In genomic region chr1:229562686-229563085, GRCh38 we compare ENCODE assay signal across 26 cellular contexts. TPM values are rescaled to one million over a fixed set of nuclear protein-coding genes. Genes with fewer than 3 reads are reported as not detected.
A peak's percentile ranks its signal among the peaks of the same experiment; 100 is the strongest.
DNase-seq lines count a peak whose midpoint lies in the region; ATAC-seq and TF ChIP-seq lines count a peak whose summit lies in the region.
"Had no signal": no experiment of that assay in that cellular context is flagged by ENCODE, and none has a peak within 500 bp of the region (broad histone marks: within the 10 kb centered on the region; RNA-seq: fewer than 3 reads in every experiment).

No MANE protein-coding gene starts in this region.

- intact Hi-C loops in heart left ventricle (cut with DNase I) (no loop called here), cardiac septum (cut with DNase I) (no loop called here), upper lobe of right lung (cut with DNase I) (no loop called here)

- peak overlapping the region; percentile 81 for H3K27ac Mint-ChIP-seq in endodermal cell
- H3K27ac Mint-ChIP-seq: activated B cell treated with CpG ODN at 0.5 μM for 24 hours; activated CD4-positive, alpha-beta memory T cell treated with anti-CD3 and anti-CD28 coated beads for 36 hours; brain; CD4-positive, alpha-beta T cell had no signal

- peaks cover 0 to 29% (median 9%) of the 10 kb centered on the region in 12 donors for H3K4me1 ChIP-seq in heart left ventricle
- H3K4me1 ChIP-seq in endodermal cell (ENCODE audit: control insufficient read depth, insufficient read depth, low read length), result no peaks in the 10 kb centered on the region
- peaks cover 4% of the 10 kb centered on the region for H3K4me1 ChIP-seq in rectal smooth muscle tissue (ENCODE audit: control insufficient read depth, insufficient read depth, low read length)
- peaks cover 6% of the 10 kb centered on the region for H3K4me1 ChIP-seq in upper lobe of right lung
- H3K4me1 ChIP-seq in upper lobe of left lung, result peaks cover 5 to 16% (median 6%) of the 10 kb centered on the region in 4 donors

- no peaks in the 10 kb centered on the region for H3K36me3 Mint-ChIP-seq in endodermal cell (ENCODE audit: low read depth)
- H3K36me3 Mint-ChIP-seq: activated CD4-positive, alpha-beta memory T cell treated with anti-CD3 and anti-CD28 coated beads for 36 hours; brain had no signal

- peaks cover 8% of the 10 kb centered on the region for H3K4me1 Mint-ChIP-seq in endodermal cell

- ATAC-seq in heart left ventricle, result no peak
- ATAC-seq in upper lobe of right lung, result no peak
- ATAC-seq in upper lobe of left lung (ENCODE audit: low FRiP score in 2 of 2), result no peak
- ATAC-seq in GM18498 (IDR thresholded peaks at IDR 0.05; ENCODE audit: unreplicated experiment), result no peak
- no peak for ATAC-seq in HG03469 (IDR thresholded peaks at IDR 0.05; ENCODE audit: unreplicated experiment)
- ATAC-seq: HCT116, lower lobe of right lung had no signal

- H3K36me3 ChIP-seq in heart left ventricle, result no peaks in the 10 kb centered on the region
- H3K36me3 ChIP-seq in endodermal cell (ENCODE audit: control insufficient read depth, insufficient read depth, low read length), result no peaks in the 10 kb centered on the region
- H3K36me3 ChIP-seq in rectal smooth muscle tissue (ENCODE audit: control insufficient read depth, insufficient read depth, low read length), result no peaks in the 10 kb centered on the region
- no peaks in the 10 kb centered on the region for H3K36me3 ChIP-seq in upper lobe of right lung
- H3K36me3 ChIP-seq in upper lobe of left lung, result no peaks in the 10 kb centered on the region
- H3K36me3 ChIP-seq: lower lobe of right lung, tibial nerve had no signal

- H3K4me3 Mint-ChIP-seq in endodermal cell, result peak overlapping the region; percentile 4
- H3K4me3 Mint-ChIP-seq: activated B cell treated with CpG ODN at 0.5 μM for 24 hours; activated CD4-positive, alpha-beta memory T cell treated with anti-CD3 and anti-CD28 coated beads for 36 hours had no signal

- H3K9ac ChIP-seq in endodermal cell (ENCODE audit: extremely low read depth, low read length, poor library complexity, severe bottlenecking) (no peak overlapping the region), rectal smooth muscle tissue (ENCODE audit: low read length) (no peak overlapping the region)

- WGBS in heart left ventricle, 4 donors, result 94 to 96% (median 96%) methylated on average over 3 of the region's 3 CpGs
- 57 to 60% methylated on average over 3 of the region's 3 CpGs for WGBS in endodermal cell (ENCODE audit: insufficient coverage in 1 of 2, insufficient read length in 1 of 2), 2 experiments
- WGBS in upper lobe of left lung, 2 donors, result 68 to 90% methylated on average over 3 of the region's 3 CpGs

- H3K9me3 ChIP-seq in heart left ventricle (no peaks in the 10 kb centered on the region), endodermal cell (ENCODE audit: control insufficient read depth, low read length) (no peaks in the 10 kb centered on the region), upper lobe of right lung (no peaks in the 10 kb centered on the region), upper lobe of left lung (no peaks in the 10 kb centered on the region)
- H3K9me3 ChIP-seq: lower lobe of right lung, tibial nerve had no signal

- TF ChIP-seq POLR2A in heart left ventricle (IDR thresholded peaks at IDR 0.05) (no peak), upper lobe of left lung (IDR thresholded peaks at IDR 0.05) (no peak)

- H3K27ac ChIP-seq in heart left ventricle (peak overlapping the region in 8 of 12 donors; percentile 34 to 82 (median 69)), endodermal cell (ENCODE audit: low read depth, low read length) (no peak overlapping the region), rectal smooth muscle tissue (ENCODE audit: low read depth, low read length) (peak overlapping the region; percentile 89), upper lobe of right lung (peak overlapping the region; percentile 15), upper lobe of left lung (no peak overlapping the region)
- H3K27ac ChIP-seq: lower lobe of right lung had no signal

- H3K4me3 ChIP-seq in heart left ventricle (no peak overlapping the region), endodermal cell (ENCODE audit: low read length) (no peak overlapping the region), rectal smooth muscle tissue (ENCODE audit: low read length) (no peak overlapping the region), upper lobe of right lung (no peak overlapping the region), upper lobe of left lung (no peak overlapping the region)
- H3K4me3 ChIP-seq: lower lobe of right lung, smooth muscle cell, tibial nerve had no signal

- H3K9me3 Mint-ChIP-seq in endodermal cell, result no peaks in the 10 kb centered on the region
- H3K9me3 Mint-ChIP-seq: activated B cell treated with CpG ODN at 0.5 μM for 24 hours; activated CD4-positive, alpha-beta memory T cell treated with anti-CD3 and anti-CD28 coated beads for 36 hours; brain; CD4-positive, alpha-beta T cell had no signal

- DNase-seq in heart left ventricle (no peak), cardiac septum (ENCODE audit: low spot score) (no peak), endodermal cell (no peak), upper lobe of right lung (no peak), upper lobe of left lung (no peak)
- DNase-seq: 8988T; activated B cell treated with CpG ODN at 0.5 μM for 24 hours; activated CD4-positive, alpha-beta memory T cell treated with anti-CD3 and anti-CD28 coated beads for 36 hours; activated effector memory CD4-positive, alpha-beta T cell treated with Interleukin-2 at 50 U/mL for 16 hours; CD4-positive, alpha-beta T cell; effector memory CD4-positive, alpha-beta T cell; EL; foreskin melanocyte; hypothalamus; lower lobe of right lung; NCI-H1417 treated with DMSO at 0.1 percent for 48 hours; NCI-H446 treated with DMSO at 0.1 percent for 48 hours; stimulated activated CD4-positive, alpha-beta T cell treated with anti-CD3 and anti-CD28 coated beads, Interleukin-2, amount 100 ng/mL, for 24 hours; T-helper 9 cell had no signal

- H3K27me3 ChIP-seq in heart left ventricle, result no peaks in the 10 kb centered on the region
- H3K27me3 ChIP-seq in endodermal cell (ENCODE audit: control insufficient read depth, insufficient read depth, low read length, poor library complexity, severe bottlenecking), result no peaks in the 10 kb centered on the region
- no peaks in the 10 kb centered on the region for H3K27me3 ChIP-seq in rectal smooth muscle tissue (ENCODE audit: control insufficient read depth, insufficient read depth, low read length)
- H3K27me3 ChIP-seq in upper lobe of right lung, result no peaks in the 10 kb centered on the region
- H3K27me3 ChIP-seq in upper lobe of left lung, result no peaks in the 10 kb centered on the region
- H3K27me3 ChIP-seq: tibial nerve had no signal

- TF ChIP-seq CTCF in heart left ventricle (IDR thresholded peaks at IDR 0.05) (no peak), endodermal cell (conservative IDR thresholded peaks at IDR 0.05) (no peak), upper lobe of right lung (IDR thresholded peaks at IDR 0.05) (no peak), upper lobe of left lung (IDR thresholded peaks at IDR 0.05) (no peak)

- no peaks in the 10 kb centered on the region for H3K27me3 Mint-ChIP-seq in endodermal cell (ENCODE audit: insufficient read depth)
- H3K27me3 Mint-ChIP-seq: activated B cell treated with CpG ODN at 0.5 μM for 24 hours; activated CD4-positive, alpha-beta memory T cell treated with anti-CD3 and anti-CD28 coated beads for 36 hours; brain had no signal

- TF ChIP-seq EP300 in upper lobe of left lung (IDR thresholded peaks at IDR 0.05), result no peak

RNA-seq across cellular contexts. Expression of gene ABCB10, which starts 4.2 kb away (rescaled TPM):
- total RNA-seq in heart left ventricle (10 to 100 TPM in 7 of 9 donors, 1 to 10 TPM in 2; 8.4 to 13.3 (median 10.8) TPM), cardiac septum (11.0 TPM), endodermal cell (10 to 100 TPM; 14.6 to 18.1 TPM), upper lobe of right lung (17.3 TPM), upper lobe of left lung (10 to 100 TPM; 11.1 to 21.3 (median 17.7) TPM)
- polyA plus RNA-seq in heart left ventricle, result 1 to 10 TPM; 4.5 to 6.6 TPM
- 8.7 TPM for polyA plus RNA-seq in endodermal cell (2013, experiment 1 of 2)
- polyA plus RNA-seq in endodermal cell (2013, experiment 2 of 2), result 8.5 TPM

RNA-seq across cellular contexts. Expression of gene NUP133, which starts 54.5 kb away (rescaled TPM):
- 10 to 100 TPM; 23.1 to 37.3 (median 31.0) TPM for total RNA-seq in heart left ventricle
- polyA plus RNA-seq in heart left ventricle, result 10 to 100 TPM in 1 of 2 donors, 1 to 10 TPM in 1; 8.0 to 16.5 TPM
- 24.5 TPM for total RNA-seq in cardiac septum
- total RNA-seq in endodermal cell, result 10 to 100 TPM; 67.8 to 68.4 TPM
- 47.6 TPM for polyA plus RNA-seq in endodermal cell (2013, experiment 1 of 2)
- 45.9 TPM for polyA plus RNA-seq in endodermal cell (2013, experiment 2 of 2)
- 33.8 TPM for total RNA-seq in upper lobe of right lung
- total RNA-seq in upper lobe of left lung, result 10 to 100 TPM in 5 of 6 donors, 1 to 10 TPM in 1; 6.2 to 71.2 (median 28.3) TPM

Comparison
In these comparisons a context has a peak if more than half of its experiments do, and no peak if none do; other contexts are left out.
1. H3K27ac ChIP-seq: peak in heart left ventricle (8 of 12), rectal smooth muscle tissue (single experiment) and upper lobe of right lung (single experiment); none in endodermal cell (single experiment) and upper lobe of left lung (0 of 4).